ENCODE assay signal across 25 cellular contexts in the genomic region with DNA sequence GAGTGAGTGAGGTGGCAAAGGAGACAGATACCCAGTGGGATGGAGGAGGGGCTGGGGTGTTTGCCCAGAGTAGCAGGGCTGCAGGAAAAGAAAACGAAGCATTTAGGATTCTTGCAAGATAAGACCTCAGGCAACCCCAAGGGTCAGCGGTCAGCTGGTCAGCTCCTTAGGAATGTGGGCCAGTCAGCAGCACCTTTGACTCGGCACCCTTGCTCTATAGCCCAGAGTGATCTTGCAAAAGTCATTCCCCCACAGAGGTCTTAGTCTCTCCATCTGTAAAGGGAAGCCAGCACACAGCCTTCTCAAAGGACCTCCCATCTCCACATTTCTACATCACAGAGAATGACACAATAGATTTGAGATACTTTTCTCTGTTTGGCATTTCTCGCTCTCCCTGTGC. TPM values are rescaled to one million over a fixed set of nuclear protein-coding genes. Genes with fewer than 3 reads are reported as not detected.
DNase-seq lines count a peak whose midpoint lies in the region; FAIRE-seq and TF ChIP-seq lines count a peak whose summit lies in the region.
"Had no signal": no experiment of that assay in that cellular context is flagged by ENCODE, and none has a peak within 500 bp of the region (broad histone marks: within the 10 kb centered on the region; RNA-seq: fewer than 3 reads in every experiment).

No MANE protein-coding gene starts in this region.

- peaks cover 10% of the 10 kb centered on the region for H3K27me3 Mint-ChIP-seq in neural progenitor cell (ENCODE audit: insufficient read depth, low read depth)

- H3K4me3 Mint-ChIP-seq in neural progenitor cell, result no peak overlapping the region

- H3K9me3 ChIP-seq in neural progenitor cell (ENCODE audit: low read depth), result no peaks in the 10 kb centered on the region
- H3K9me3 ChIP-seq: BE2C, HAP-1 had no signal

- H2AFZ ChIP-seq in neural progenitor cell (replicated peaks), result no peak overlapping the region

- H3K9me3 Mint-ChIP-seq in neural progenitor cell, result no peaks in the 10 kb centered on the region

- no peaks in the 10 kb centered on the region for H3K79me2 ChIP-seq in neural progenitor cell (ENCODE audit: low read depth)

- no peaks in the 10 kb centered on the region for H3F3A ChIP-seq in neural progenitor cell (ENCODE audit: low read depth)

- H3K4me2 ChIP-seq in neural progenitor cell, result no peak overlapping the region

- H3K36me3 ChIP-seq in neural progenitor cell, result no peaks in the 10 kb centered on the region
- H3K36me3 ChIP-seq: BE2C, HAP-1 had no signal

- peak overlapping the region; percentile 75 for H3K27ac Mint-ChIP-seq in neural progenitor cell

- no peaks in the 10 kb centered on the region for H4K20me1 ChIP-seq in neural progenitor cell (ENCODE audit: low read depth)

- no peak overlapping the region for H3K4me3 ChIP-seq in neural progenitor cell
- H3K4me3 ChIP-seq: HAP-1, SK-N-MC had no signal

- no peak overlapping the region for H3K27ac ChIP-seq in neural progenitor cell
- H3K27ac ChIP-seq: SK-N-MC had no signal

- H3K9ac ChIP-seq in neural progenitor cell, result no peak overlapping the region

- DNase-seq in SIG-M5 treated with dmso at 0.1 percent for 504 hours (lab: John Stamatoyannopoulos, UW; ENCODE audit: unreplicated experiment) (peak; percentile 13), SIG-M5 (lab: John Stamatoyannopoulos, UW) (no peak), RCC 7860 (ENCODE audit: low spot score) (peak; percentile 9), neural progenitor cell (ENCODE audit: low spot score) (no peak), HUDEP-2 (lab: John Stamatoyannopoulos, UW; ENCODE audit: unreplicated experiment in 76 of 76) (no peak), GM19238 (ENCODE audit: insufficient read length, low spot score) (no peak), GM19239 (ENCODE audit: insufficient read length, low spot score) (no peak)
- DNase-seq: 8988T; ACHN; BE2C; GOT3; KBM-7; NCI-H1694; NCI-H2029 treated with DMSO at 0.1 percent for 48 hours; NCI-H446 treated with DMSO at 0.1 percent for 48 hours; NCI-H526; NCI-H82; NK-92 treated with Interleukin-12 subunit alpha and Interleukin-12 subunit beta, amount 100 ng/mL, for 24 hours; PC-3; Right ventricle myocardium superior; RPMI8226 had no signal

- H3K27me3 ChIP-seq in neural progenitor cell, result no peaks in the 10 kb centered on the region
- H3K27me3 ChIP-seq: BE2C had no signal

- H3K4me1 Mint-ChIP-seq in neural progenitor cell, result peaks cover 4% of the 10 kb centered on the region

- no peaks in the 10 kb centered on the region for H3K36me3 Mint-ChIP-seq in neural progenitor cell

- peaks cover 20% of the 10 kb centered on the region for H3K4me1 ChIP-seq in neural progenitor cell
- H3K4me1 ChIP-seq: BE2C, HAP-1 had no signal

- no peak for TF ChIP-seq CTCF in neural progenitor cell (IDR thresholded peaks at IDR 0.05)

- FAIRE-seq in RCC 7860 (lab: Jason Lieb, UNC) (no peak), GM19239 (lab: Jason Lieb, UNC) (no peak)
- FAIRE-seq: G401.6, HepG2 had no signal

RNA-seq across cellular contexts. Expression of gene VEGFA, which starts 56.7 kb away (rescaled TPM):
- total RNA-seq in neural progenitor cell (ENCODE audit: low replicate concordance), result 49.6 and 78.6 TPM in 2 replicates

Comparison
In these comparisons a context has a peak if more than half of its experiments do, and no peak if none do; other contexts are left out.
1. DNase-seq: peak in SIG-M5 treated with dmso at 0.1 percent for 504 hours (single experiment) and RCC 7860 (single experiment); none in SIG-M5 (single experiment), neural progenitor cell (single experiment), HUDEP-2 (0 of 76), GM19238 (single experiment) and GM19239 (single experiment).